In the genomic region with DNA sequence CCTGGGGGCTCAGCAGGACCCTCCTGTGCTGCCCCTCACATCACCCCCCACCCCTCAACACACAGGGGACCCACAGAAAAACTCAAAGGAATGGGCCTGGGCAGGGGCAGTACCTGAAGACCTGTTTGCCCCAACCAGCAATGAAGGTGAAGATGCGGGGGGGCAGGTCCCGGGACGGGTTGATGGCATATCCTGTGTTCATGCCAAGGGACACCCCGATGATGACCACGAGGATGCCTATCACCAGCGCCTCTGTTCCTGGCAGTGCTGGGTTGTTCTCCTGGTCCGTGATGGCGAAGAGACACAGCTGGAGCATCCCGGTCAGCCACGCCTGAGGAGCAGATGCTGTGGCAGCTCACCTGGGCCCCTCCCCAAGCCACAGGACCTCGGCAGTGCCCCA, we compare ENCODE assay signal across 1 cellular context. TPM values are rescaled to one million over a fixed set of nuclear protein-coding genes. Genes with fewer than 3 reads are reported as not detected.
"Had no signal": no experiment of that assay in that cellular context is flagged by ENCODE, and none has a peak within 500 bp of the region (broad histone marks: within the 10 kb centered on the region; RNA-seq: fewer than 3 reads in every experiment).

No MANE protein-coding gene starts in this region.

RNA-seq across cellular contexts. Expression of a gene that starts 16.8 kb away (rescaled TPM):
- total RNA-seq: temporal lobe had no signal
